ENCODE assay signal across 1 cellular context in the genomic region with DNA sequence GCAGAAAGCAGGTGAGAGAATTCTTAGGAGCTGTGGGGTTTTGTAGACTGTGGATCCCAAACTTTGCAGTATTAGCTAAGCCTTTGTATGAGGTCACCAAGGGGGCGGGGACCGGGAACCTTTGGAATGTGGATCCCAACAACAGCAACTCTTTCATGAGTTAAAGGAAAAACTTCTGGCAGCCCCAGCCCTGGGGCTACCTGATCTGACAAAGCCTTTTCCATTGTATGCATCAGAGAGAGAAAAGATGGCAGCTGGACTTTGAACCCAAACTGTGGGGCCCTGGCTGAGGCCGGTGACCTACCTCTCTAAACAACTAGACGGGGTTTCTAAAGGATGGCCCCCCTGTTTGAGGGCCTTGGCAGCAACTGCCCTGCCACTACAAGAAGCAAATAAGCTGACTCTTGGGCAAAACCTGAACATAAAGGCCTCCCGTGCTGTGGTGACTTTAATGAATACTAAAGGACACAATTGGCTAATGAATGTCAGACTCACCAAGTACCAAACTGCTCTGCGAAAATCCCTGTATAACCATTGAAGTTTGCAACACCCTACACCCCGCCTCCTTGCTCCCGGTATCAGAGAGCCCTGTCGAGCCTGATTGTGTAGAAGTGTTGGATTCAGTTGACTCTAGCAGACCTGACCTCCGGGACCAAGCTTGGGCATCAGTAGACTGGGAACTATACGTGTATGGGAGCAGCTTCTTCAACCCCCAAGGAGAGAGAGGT.
TF ChIP-seq lines count a peak whose summit lies in the region.
"Not testable (repeated sequence)": the region's sequence is repeated elsewhere in the genome, so short reads cannot be mapped to it uniquely, and the experiment has no call there.

No MANE protein-coding gene starts in this region.

TF ChIP-seq in HepG2, 621 proteins besides CTCF, POLR2A, EP300 and RAD21 (continued from another document):
- TF ChIP-seq, protein P1, sequence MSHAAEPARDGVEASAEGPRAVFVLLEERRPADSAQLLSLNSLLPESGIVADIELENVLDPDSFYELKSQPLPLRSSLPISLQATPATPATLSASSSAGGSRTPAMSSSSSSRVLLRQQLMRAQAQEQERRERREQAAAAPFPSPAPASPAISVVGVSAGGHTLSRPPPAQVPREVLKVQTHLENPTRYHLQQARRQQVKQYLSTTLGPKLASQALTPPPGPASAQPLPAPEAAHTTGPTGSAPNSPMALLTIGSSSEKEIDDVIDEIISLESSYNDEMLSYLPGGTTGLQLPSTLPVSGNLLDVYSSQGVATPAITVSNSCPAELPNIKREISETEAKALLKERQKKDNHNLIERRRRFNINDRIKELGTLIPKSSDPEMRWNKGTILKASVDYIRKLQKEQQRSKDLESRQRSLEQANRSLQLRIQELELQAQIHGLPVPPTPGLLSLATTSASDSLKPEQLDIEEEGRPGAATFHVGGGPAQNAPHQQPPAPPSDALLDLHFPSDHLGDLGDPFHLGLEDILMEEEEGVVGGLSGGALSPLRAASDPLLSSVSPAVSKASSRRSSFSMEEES (CRISPR knock-in tag; IDR thresholded peaks at IDR 0.05): peak; percentile 28; the same call in 1 of the 2 replicates
- TF ChIP-seq, protein P2, sequence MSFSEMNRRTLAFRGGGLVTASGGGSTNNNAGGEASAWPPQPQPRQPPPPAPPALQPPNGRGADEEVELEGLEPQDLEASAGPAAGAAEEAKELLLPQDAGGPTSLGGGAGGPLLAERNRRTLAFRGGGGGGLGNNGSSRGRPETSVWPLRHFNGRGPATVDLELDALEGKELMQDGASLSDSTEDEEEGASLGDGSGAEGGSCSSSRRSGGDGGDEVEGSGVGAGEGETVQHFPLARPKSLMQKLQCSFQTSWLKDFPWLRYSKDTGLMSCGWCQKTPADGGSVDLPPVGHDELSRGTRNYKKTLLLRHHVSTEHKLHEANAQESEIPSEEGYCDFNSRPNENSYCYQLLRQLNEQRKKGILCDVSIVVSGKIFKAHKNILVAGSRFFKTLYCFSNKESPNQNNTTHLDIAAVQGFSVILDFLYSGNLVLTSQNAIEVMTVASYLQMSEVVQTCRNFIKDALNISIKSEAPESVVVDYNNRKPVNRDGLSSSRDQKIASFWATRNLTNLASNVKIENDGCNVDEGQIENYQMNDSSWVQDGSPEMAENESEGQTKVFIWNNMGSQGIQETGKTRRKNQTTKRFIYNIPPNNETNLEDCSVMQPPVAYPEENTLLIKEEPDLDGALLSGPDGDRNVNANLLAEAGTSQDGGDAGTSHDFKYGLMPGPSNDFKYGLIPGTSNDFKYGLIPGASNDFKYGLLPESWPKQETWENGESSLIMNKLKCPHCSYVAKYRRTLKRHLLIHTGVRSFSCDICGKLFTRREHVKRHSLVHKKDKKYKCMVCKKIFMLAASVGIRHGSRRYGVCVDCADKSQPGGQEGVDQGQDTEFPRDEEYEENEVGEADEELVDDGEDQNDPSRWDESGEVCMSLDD (CRISPR knock-in tag; IDR thresholded peaks at IDR 0.05; ENCODE audit: borderline replicate concordance): peak; percentile 88
- TF ChIP-seq ZNF878 (CRISPR knock-in tag; IDR thresholded peaks at IDR 0.05): 0 out of 2 replicates have a peak, but pooled peaks have one; percentile 54
- not testable (repeated sequence) for TF ChIP-seq CREB1, SOX13 (IDR thresholded peaks at IDR 0.05)
- 0 out of 2 replicates have a peak, but pooled peaks have one; percentile 26 for TF ChIP-seq CREB1 (CRISPR knock-in tag; IDR thresholded peaks at IDR 0.05)
- TF ChIP-seq SOX5 (CRISPR knock-in tag; IDR thresholded peaks at IDR 0.05; ENCODE audit: borderline replicate concordance): peak; percentile 92
- 0 out of 2 replicates have a peak, but pooled peaks have one; percentile 28 for TF ChIP-seq TARDBP (CRISPR knock-in tag; IDR thresholded peaks at IDR 0.05)
- TF ChIP-seq, protein P3, sequence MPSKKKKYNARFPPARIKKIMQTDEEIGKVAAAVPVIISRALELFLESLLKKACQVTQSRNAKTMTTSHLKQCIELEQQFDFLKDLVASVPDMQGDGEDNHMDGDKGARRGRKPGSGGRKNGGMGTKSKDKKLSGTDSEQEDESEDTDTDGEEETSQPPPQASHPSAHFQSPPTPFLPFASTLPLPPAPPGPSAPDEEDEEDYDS (CRISPR knock-in tag; IDR thresholded peaks at IDR 0.05): peak; percentile 31; the same call in 1 of the 2 replicates
- TF ChIP-seq ISL2 (CRISPR knock-in tag; IDR thresholded peaks at IDR 0.05): peak; percentile 59; the same call in 1 of the 2 replicates
- peak; percentile 66 for TF ChIP-seq NCOR1 (IDR thresholded peaks at IDR 0.05; ENCODE audit: borderline replicate concordance, low read length)
- 0 out of 2 replicates have a peak, but pooled peaks have one; percentile 18 for TF ChIP-seq CCDC6 (CRISPR knock-in tag; IDR thresholded peaks at IDR 0.05)
- TF ChIP-seq NR2C2 (CRISPR knock-in tag; IDR thresholded peaks at IDR 0.05; ENCODE audit: borderline replicate concordance): peak; percentile 24; the same call in 1 of the 2 replicates
- TF ChIP-seq, protein P4, sequence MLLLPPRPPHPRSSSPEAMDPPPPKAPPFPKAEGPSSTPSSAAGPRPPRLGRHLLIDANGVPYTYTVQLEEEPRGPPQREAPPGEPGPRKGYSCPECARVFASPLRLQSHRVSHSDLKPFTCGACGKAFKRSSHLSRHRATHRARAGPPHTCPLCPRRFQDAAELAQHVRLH (CRISPR knock-in tag; IDR thresholded peaks at IDR 0.05; ENCODE audit: borderline replicate concordance, low read depth): peak; percentile 31; the same call in 1 of the 2 replicates
- 0 out of 2 replicates have a peak, but pooled peaks have one; percentile 50 for TF ChIP-seq FOXK1 (CRISPR knock-in tag; IDR thresholded peaks at IDR 0.05; ENCODE audit: borderline replicate concordance, low read depth)
- TF ChIP-seq, protein P5, sequence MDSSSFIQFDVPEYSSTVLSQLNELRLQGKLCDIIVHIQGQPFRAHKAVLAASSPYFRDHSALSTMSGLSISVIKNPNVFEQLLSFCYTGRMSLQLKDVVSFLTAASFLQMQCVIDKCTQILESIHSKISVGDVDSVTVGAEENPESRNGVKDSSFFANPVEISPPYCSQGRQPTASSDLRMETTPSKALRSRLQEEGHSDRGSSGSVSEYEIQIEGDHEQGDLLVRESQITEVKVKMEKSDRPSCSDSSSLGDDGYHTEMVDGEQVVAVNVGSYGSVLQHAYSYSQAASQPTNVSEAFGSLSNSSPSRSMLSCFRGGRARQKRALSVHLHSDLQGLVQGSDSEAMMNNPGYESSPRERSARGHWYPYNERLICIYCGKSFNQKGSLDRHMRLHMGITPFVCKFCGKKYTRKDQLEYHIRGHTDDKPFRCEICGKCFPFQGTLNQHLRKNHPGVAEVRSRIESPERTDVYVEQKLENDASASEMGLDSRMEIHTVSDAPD (CRISPR knock-in tag; IDR thresholded peaks at IDR 0.05): 0 out of 2 replicates have a peak, but pooled peaks have one; percentile 24
- peak in 1 of 2 experiments; percentile 88; a peak in 2 of 4 replicates for TF ChIP-seq SOX13 (CRISPR knock-in tag; conservative IDR thresholded peaks at IDR 0.05 in 1 of 2, IDR thresholded peaks at IDR 0.05 in 1 of 2)
